ENCODE assay signal across 28 cellular contexts in the genomic region with DNA sequence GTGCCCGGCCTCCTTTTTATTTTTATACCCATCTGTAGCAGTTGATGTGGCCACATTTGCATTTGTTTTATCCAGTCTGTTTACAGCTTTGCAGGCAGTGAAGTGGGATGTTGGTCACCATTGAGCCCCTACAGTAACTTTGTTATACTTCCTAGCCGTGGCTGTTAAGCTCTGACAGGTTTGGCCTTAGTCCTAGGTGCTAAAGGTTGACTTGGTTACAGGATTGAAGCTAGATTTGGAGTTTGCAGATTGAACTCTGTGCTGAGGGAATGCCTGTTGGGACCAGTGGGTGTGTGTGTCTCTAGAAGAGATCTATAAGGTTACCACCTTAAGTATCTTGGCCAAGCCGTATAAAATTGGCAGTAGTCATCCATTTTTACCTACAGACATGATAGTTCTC.
A peak's percentile ranks its signal among the peaks of the same experiment; 100 is the strongest.
DNase-seq lines count a peak whose midpoint lies in the region; ATAC-seq and TF ChIP-seq lines count a peak whose summit lies in the region.
"Had no signal": no experiment of that assay in that cellular context is flagged by ENCODE, and none has a peak within 500 bp of the region (broad histone marks: within the 10 kb centered on the region; RNA-seq: fewer than 3 reads in every experiment).

No MANE protein-coding gene starts in this region.

- intact Hi-C loops in activated CD4-positive, alpha-beta T cell treated with anti-CD3 and anti-CD28 coated beads for 36 hours (cut with DNase I, micrococcal nuclease), result no loop called here
- intact Hi-C loops in activated CD4-positive, alpha-beta T cell treated with anti-CD3 and anti-CD28 coated beads, Interleukin-2, amount 10 ng/mL, durations not matched to agents 24 days and 14 days (cut with micrococcal nuclease), result loop anchor here (2.0 kb wide), 1 partner anchor 81 kb away; no protein-coding TSS in a partner anchor
- intact Hi-C loops in upper lobe of right lung (cut with DNase I), result no loop called here

- no peaks in the 10 kb centered on the region for H3K4me1 ChIP-seq in endodermal cell (ENCODE audit: control insufficient read depth, insufficient read depth, low read length)
- H3K4me1 ChIP-seq in upper lobe of right lung, result peaks cover 33% of the 10 kb centered on the region

- peaks cover 67% of the 10 kb centered on the region for H3K36me3 Mint-ChIP-seq in activated CD4-positive, alpha-beta T cell treated with anti-CD3 and anti-CD28 coated beads for 36 hours (ENCODE audit: low read depth)
- H3K36me3 Mint-ChIP-seq in activated CD4-positive, alpha-beta T cell treated with anti-CD3 and anti-CD28 coated beads, Interleukin-2, amount 10 ng/mL, durations not matched to agents 24 days and 14 days (ENCODE audit: low read depth), result peaks cover 73% of the 10 kb centered on the region
- H3K36me3 Mint-ChIP-seq in endodermal cell (ENCODE audit: low read depth), result peaks cover 71% of the 10 kb centered on the region
- H3K36me3 Mint-ChIP-seq in natural killer cell treated with Interleukin-12 subunit alpha and Interleukin-12 subunit beta and Interleukin-15 and Interleukin-18, amount 100 ng/mL, for 72 hours, result peaks cover 22% of the 10 kb centered on the region

- peaks cover 55% of the 10 kb centered on the region for H3K4me1 Mint-ChIP-seq in activated CD4-positive, alpha-beta T cell treated with anti-CD3 and anti-CD28 coated beads for 36 hours
- peaks cover 49% of the 10 kb centered on the region for H3K4me1 Mint-ChIP-seq in activated CD4-positive, alpha-beta T cell treated with anti-CD3 and anti-CD28 coated beads, Interleukin-2, amount 10 ng/mL, durations not matched to agents 24 days and 14 days
- peaks cover 11% of the 10 kb centered on the region for H3K4me1 Mint-ChIP-seq in endodermal cell
- peaks cover 56 to 59% of the 10 kb centered on the region in 2 donors for H3K4me1 Mint-ChIP-seq in natural killer cell treated with Interleukin-12 subunit alpha and Interleukin-12 subunit beta and Interleukin-15 and Interleukin-18, amount 100 ng/mL, for 72 hours (ENCODE audit: low read depth in 2 of 2)

- H3K27ac Mint-ChIP-seq in activated CD4-positive, alpha-beta T cell treated with anti-CD3 and anti-CD28 coated beads for 36 hours, result peak overlapping the region; percentile 47
- H3K27ac Mint-ChIP-seq in activated CD4-positive, alpha-beta T cell treated with anti-CD3 and anti-CD28 coated beads, Interleukin-2, amount 10 ng/mL, durations not matched to agents 24 days and 14 days, result no peak overlapping the region
- H3K27ac Mint-ChIP-seq in endodermal cell, result peak overlapping the region; percentile 77
- H3K27ac Mint-ChIP-seq in natural killer cell treated with Interleukin-12 subunit alpha and Interleukin-12 subunit beta and Interleukin-15 and Interleukin-18, amount 100 ng/mL, for 72 hours, result peak overlapping the region; percentile 28 to 95
- H3K27ac Mint-ChIP-seq: activated CD4-positive, alpha-beta T cell treated with anti-CD3 and anti-CD28 coated beads, Interleukin-2, amount 10 ng/mL, durations not matched to agents 7 days and 5 days; HFFc6 had no signal

- DNase-seq in activated CD4-positive, alpha-beta T cell treated with anti-CD3 and anti-CD28 coated beads for 36 hours, result no peak
- no peak for DNase-seq in activated CD4-positive, alpha-beta T cell treated with anti-CD3 and anti-CD28 coated beads, Interleukin-2, amount 10 ng/mL, durations not matched to agents 24 days and 14 days
- DNase-seq in HL-60 (ENCODE audit: low read depth in 1 of 2, low spot score in 1 of 2), result no peak
- no peak for DNase-seq in endodermal cell
- no peak for DNase-seq in natural killer cell treated with Interleukin-12 subunit alpha and Interleukin-12 subunit beta and Interleukin-15 and Interleukin-18, amount 100 ng/mL, for 72 hours (ENCODE audit: low spot score)
- no peak for DNase-seq in SIG-M5 treated with dmso at 0.1 percent for 504 hours (lab: John Stamatoyannopoulos, UW; ENCODE audit: unreplicated experiment)
- no peak for DNase-seq in mesenteric fat pad (ENCODE audit: low spot score)
- no peak for DNase-seq in upper lobe of right lung
- DNase-seq: activated CD4-positive, alpha-beta T cell treated with anti-CD3 and anti-CD28 coated beads, Interleukin-2, amount 10 ng/mL, durations not matched to agents 7 days and 5 days; C1 segment of cervical spinal cord; Calu3; caudate nucleus; cortex of kidney; DND-41; foreskin fibroblast; GOT3; HFFc6; NCI-H1694 treated with DMSO at 0.1 percent for 48 hours; NCI-H2171 treated with DMSO at 0.1 percent for 48 hours; NCI-H510A treated with DMSO at 0.1 percent for 48 hours; ovary; stimulated activated naive CD4-positive, alpha-beta T cell treated with Interleukin-2 at 50 U/mL for 16 hours; T1000 had no signal

- no peaks in the 10 kb centered on the region for H3K9me3 ChIP-seq in endodermal cell (ENCODE audit: control insufficient read depth, low read length)
- no peaks in the 10 kb centered on the region for H3K9me3 ChIP-seq in upper lobe of right lung
- H3K9me3 ChIP-seq: ovary, SJSA1 had no signal

- H3K27ac ChIP-seq in HL-60 (replicated peaks) (peak overlapping the region; percentile 44), endodermal cell (ENCODE audit: low read depth, low read length) (no peak overlapping the region), upper lobe of right lung (no peak overlapping the region)
- H3K27ac ChIP-seq: 22Rv1, ovary, SJSA1, VCaP had no signal

- H3K27me3 ChIP-seq in HL-60 (ENCODE audit: insufficient read depth, poor library complexity, severe bottlenecking) (no peaks in the 10 kb centered on the region), endodermal cell (ENCODE audit: control insufficient read depth, insufficient read depth, low read length, poor library complexity, severe bottlenecking) (no peaks in the 10 kb centered on the region), upper lobe of right lung (no peaks in the 10 kb centered on the region)
- H3K27me3 ChIP-seq: ovary, SJSA1 had no signal

- no peak for ATAC-seq in activated CD4-positive, alpha-beta T cell treated with anti-CD3 and anti-CD28 coated beads for 36 hours
- ATAC-seq in natural killer cell treated with Interleukin-12 subunit alpha and Interleukin-12 subunit beta and Interleukin-15 and Interleukin-18, amount 100 ng/mL, for 72 hours, result no peak
- no peak for ATAC-seq in upper lobe of right lung
- ATAC-seq: esophagus mucosa had no signal

- H3K4me3 Mint-ChIP-seq in activated CD4-positive, alpha-beta T cell treated with anti-CD3 and anti-CD28 coated beads for 36 hours, result no peak overlapping the region
- H3K4me3 Mint-ChIP-seq in activated CD4-positive, alpha-beta T cell treated with anti-CD3 and anti-CD28 coated beads, Interleukin-2, amount 10 ng/mL, durations not matched to agents 24 days and 14 days, result no peak overlapping the region
- no peak overlapping the region for H3K4me3 Mint-ChIP-seq in endodermal cell
- no peak overlapping the region for H3K4me3 Mint-ChIP-seq in natural killer cell treated with Interleukin-12 subunit alpha and Interleukin-12 subunit beta and Interleukin-15 and Interleukin-18, amount 100 ng/mL, for 72 hours
- H3K4me3 Mint-ChIP-seq: activated CD4-positive, alpha-beta T cell treated with anti-CD3 and anti-CD28 coated beads, Interleukin-2, amount 10 ng/mL, durations not matched to agents 7 days and 5 days; HFFc6; nephron had no signal

- WGBS in endodermal cell (ENCODE audit: insufficient coverage in 1 of 2, insufficient read length in 1 of 2), 2 experiments, result 97 to 100% methylated on average over 2 to 3 of the region's 3 CpGs

- TF ChIP-seq CTCF in HL-60 (IDR thresholded peaks at IDR 0.05; ENCODE audit: insufficient read depth, low read length) (no peak), endodermal cell (conservative IDR thresholded peaks at IDR 0.05) (no peak), upper lobe of right lung (IDR thresholded peaks at IDR 0.05) (no peak)

- peaks cover 84% of the 10 kb centered on the region for H3K36me3 ChIP-seq in endodermal cell (ENCODE audit: control insufficient read depth, insufficient read depth, low read length)
- H3K36me3 ChIP-seq in upper lobe of right lung, result peaks cover 84% of the 10 kb centered on the region
- H3K36me3 ChIP-seq: ovary had no signal

- CTCF ChIA-PET in activated CD4-positive, alpha-beta T cell treated with anti-CD3 and anti-CD28 coated beads for 36 hours (lab: Charles Lee), result interaction anchor here (0.9 to 1.8 kb wide), 2 partner anchors 29 to 31 kb away, joined by 3 read pairs; no protein-coding TSS in a partner anchor

- no peaks in the 10 kb centered on the region for H3K27me3 Mint-ChIP-seq in activated CD4-positive, alpha-beta T cell treated with anti-CD3 and anti-CD28 coated beads for 36 hours
- no peaks in the 10 kb centered on the region for H3K27me3 Mint-ChIP-seq in activated CD4-positive, alpha-beta T cell treated with anti-CD3 and anti-CD28 coated beads, Interleukin-2, amount 10 ng/mL, durations not matched to agents 24 days and 14 days
- no peaks in the 10 kb centered on the region for H3K27me3 Mint-ChIP-seq in endodermal cell (ENCODE audit: insufficient read depth)
- no peaks in the 10 kb centered on the region for H3K27me3 Mint-ChIP-seq in natural killer cell treated with Interleukin-12 subunit alpha and Interleukin-12 subunit beta and Interleukin-15 and Interleukin-18, amount 100 ng/mL, for 72 hours
- H3K27me3 Mint-ChIP-seq: activated CD4-positive, alpha-beta T cell treated with anti-CD3 and anti-CD28 coated beads, Interleukin-2, amount 10 ng/mL, durations not matched to agents 7 days and 5 days had no signal

- no peak overlapping the region for H3K4me3 ChIP-seq in HL-60 (replicated peaks; ENCODE audit: insufficient read depth, low read length)
- no peak overlapping the region for H3K4me3 ChIP-seq in endodermal cell (ENCODE audit: low read length)
- H3K4me3 ChIP-seq in upper lobe of right lung, result no peak overlapping the region
- H3K4me3 ChIP-seq: ovary, SJSA1 had no signal

- no peak overlapping the region for H3K9ac ChIP-seq in endodermal cell (ENCODE audit: extremely low read depth, low read length, poor library complexity, severe bottlenecking)

- POLR2A ChIA-PET in activated CD4-positive, alpha-beta T cell treated with anti-CD3 and anti-CD28 coated beads for 36 hours (lab: Charles Lee), result no interaction called here

- H3K9me3 Mint-ChIP-seq in activated CD4-positive, alpha-beta T cell treated with anti-CD3 and anti-CD28 coated beads for 36 hours (ENCODE audit: low read depth), result no peaks in the 10 kb centered on the region
- no peaks in the 10 kb centered on the region for H3K9me3 Mint-ChIP-seq in activated CD4-positive, alpha-beta T cell treated with anti-CD3 and anti-CD28 coated beads, Interleukin-2, amount 10 ng/mL, durations not matched to agents 24 days and 14 days
- no peaks in the 10 kb centered on the region for H3K9me3 Mint-ChIP-seq in endodermal cell
- H3K9me3 Mint-ChIP-seq in natural killer cell treated with Interleukin-12 subunit alpha and Interleukin-12 subunit beta and Interleukin-15 and Interleukin-18, amount 100 ng/mL, for 72 hours, result no peaks in the 10 kb centered on the region
- H3K9me3 Mint-ChIP-seq: activated CD4-positive, alpha-beta T cell treated with anti-CD3 and anti-CD28 coated beads, Interleukin-2, amount 10 ng/mL, durations not matched to agents 7 days and 5 days; HFFc6; nephron had no signal
